Comparison of ENCODE assay signal across 1 cellular context in genomic region chr3:197746801-197747237, GRCh38.
TF ChIP-seq lines count a peak whose summit lies in the region.

No MANE protein-coding gene starts in this region.

TF ChIP-seq in endothelial cell of umbilical vein, 7 proteins besides CTCF, POLR2A, EP300 and RAD21:
- TF ChIP-seq MAX (IDR thresholded peaks at IDR 0.05; ENCODE audit: insufficient read depth, insufficient read length) = no peak
- no peak for TF ChIP-seq MYC (IDR thresholded peaks at IDR 0.05; ENCODE audit: low read depth, low read length)
- TF ChIP-seq POLR2AphosphoS5 (IDR thresholded peaks at IDR 0.05; ENCODE audit: insufficient read depth, low read depth, low read length) = no peak
- TF ChIP-seq JUN (IDR thresholded peaks at IDR 0.05; ENCODE audit: borderline replicate concordance, insufficient read depth, insufficient read length, low read depth) = no peak
- no peak for TF ChIP-seq FOS (IDR thresholded peaks at IDR 0.05; ENCODE audit: borderline replicate concordance, insufficient read depth, low read length)
- no peak for TF ChIP-seq EZH2 (IDR thresholded peaks at IDR 0.05; ENCODE audit: borderline replicate concordance, low read depth, low read length, severe bottlenecking)
- no peak for TF ChIP-seq GATA2 (IDR thresholded peaks at IDR 0.05; ENCODE audit: insufficient read depth, insufficient read length, low read depth, low read length)
